Comparison of ENCODE assay signal across 18 cellular contexts in the genomic region with DNA sequence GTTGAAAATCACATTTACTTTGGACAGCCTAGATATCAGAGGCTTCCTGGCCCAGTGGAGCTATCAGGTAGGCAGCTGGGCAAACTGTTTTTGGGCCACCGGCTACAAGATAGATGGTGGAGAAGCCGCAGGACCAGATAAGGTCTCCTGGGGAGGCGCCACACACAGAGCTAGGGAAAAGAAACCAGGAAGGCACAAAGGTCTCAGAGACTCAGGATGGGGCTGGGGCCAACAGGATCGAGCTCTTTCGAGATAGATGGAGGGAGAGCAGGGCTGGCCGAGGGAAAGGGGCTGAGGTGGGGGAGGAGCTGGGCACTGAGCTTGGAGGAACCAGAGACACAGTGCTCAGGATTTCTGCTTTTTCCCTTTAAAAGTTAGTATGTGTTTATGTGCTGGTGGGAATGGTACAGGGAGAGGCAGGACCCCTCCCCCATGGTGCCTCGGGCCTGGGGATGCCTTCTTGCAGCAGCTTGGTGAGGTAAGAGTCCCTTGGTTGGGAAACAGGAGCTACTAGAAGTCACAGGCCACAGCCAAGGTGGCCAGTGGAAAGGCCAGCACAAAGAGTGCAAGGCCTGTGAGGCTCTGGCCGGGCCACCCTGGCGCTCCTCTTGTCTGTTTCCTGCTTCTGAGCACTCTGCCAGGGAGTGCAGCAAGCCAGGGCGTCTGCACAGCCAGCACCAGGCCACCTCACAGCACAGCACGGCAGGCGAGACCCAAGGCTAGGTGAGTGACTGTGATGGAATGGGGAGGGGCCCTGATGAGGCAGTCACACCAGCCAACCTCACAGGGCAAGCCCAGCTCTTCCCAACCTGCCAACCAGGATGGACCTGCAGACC. TPM values are rescaled to one million over a fixed set of nuclear protein-coding genes. Genes with fewer than 3 reads are reported as not detected.
DNase-seq lines count a peak whose midpoint lies in the region; ATAC-seq and TF ChIP-seq lines count a peak whose summit lies in the region.
"Had no signal": no experiment of that assay in that cellular context is flagged by ENCODE, and none has a peak within 500 bp of the region (broad histone marks: within the 10 kb centered on the region; RNA-seq: fewer than 3 reads in every experiment).

No MANE protein-coding gene starts in this region.

- H2AFZ ChIP-seq in osteoblast (ENCODE audit: low read length): no peak overlapping the region

- H3K36me3 ChIP-seq in heart right ventricle: peaks cover 0 to 95% (median 8%) of the 10 kb centered on the region in 9 donors
- peaks cover 72% of the 10 kb centered on the region for H3K36me3 ChIP-seq in osteoblast (ENCODE audit: insufficient read depth, low read length)

- 89 to 92% methylated on average over 12 of the region's 12 CpGs for WGBS in heart right ventricle, 2 donors

- H3K79me2 ChIP-seq in osteoblast (ENCODE audit: insufficient read depth, low read length): no peaks in the 10 kb centered on the region

- H3K9me3 ChIP-seq in heart right ventricle (no peaks in the 10 kb centered on the region), osteoblast (ENCODE audit: low read depth, low read length) (no peaks in the 10 kb centered on the region)
- H3K9me3 ChIP-seq: gastroesophageal sphincter, upper lobe of left lung had no signal

- no peak overlapping the region for H3K4me2 ChIP-seq in osteoblast (ENCODE audit: insufficient read depth, low read length)

- H3K27ac ChIP-seq in heart right ventricle (no peak overlapping the region), coronary artery (no peak overlapping the region), osteoblast (ENCODE audit: low read depth, low read length) (no peak overlapping the region)
- H3K27ac ChIP-seq: upper lobe of left lung had no signal

- H4K20me1 ChIP-seq in osteoblast (ENCODE audit: insufficient read depth, low read length): peaks cover 7% of the 10 kb centered on the region

- no peaks in the 10 kb centered on the region for H3K27me3 ChIP-seq in heart right ventricle
- no peaks in the 10 kb centered on the region for H3K27me3 ChIP-seq in osteoblast (ENCODE audit: insufficient read depth, low read length)
- H3K27me3 ChIP-seq: gastroesophageal sphincter, upper lobe of left lung had no signal

- no peak overlapping the region for H3K4me3 ChIP-seq in heart right ventricle
- H3K4me3 ChIP-seq in coronary artery: no peak overlapping the region
- no peak overlapping the region for H3K4me3 ChIP-seq in osteoblast (ENCODE audit: insufficient read depth, low read length)
- H3K4me3 ChIP-seq: gastroesophageal sphincter, upper lobe of left lung had no signal

- ATAC-seq in heart right ventricle: no peak
- no peak for ATAC-seq in HG03139 (IDR thresholded peaks at IDR 0.05; ENCODE audit: unreplicated experiment)
- ATAC-seq in HG03432 (IDR thresholded peaks at IDR 0.05; ENCODE audit: unreplicated experiment): no peak
- no peak for ATAC-seq in HG02885 (IDR thresholded peaks at IDR 0.05; ENCODE audit: poor library complexity, unreplicated experiment)
- ATAC-seq in HG03460 (IDR thresholded peaks at IDR 0.05; ENCODE audit: unreplicated experiment): no peak
- ATAC-seq: gastroesophageal sphincter had no signal

- intact Hi-C loops in cardiac septum (cut with DNase I) (no loop called here), heart right ventricle (cut with DNase I) (no loop called here)

- peaks cover 0 to 28% (median 13%) of the 10 kb centered on the region in 9 donors for H3K4me1 ChIP-seq in heart right ventricle
- H3K4me1 ChIP-seq in osteoblast (ENCODE audit: insufficient read depth, low read length): peaks cover 21% of the 10 kb centered on the region

- TF ChIP-seq CTCF in heart right ventricle (IDR thresholded peaks at IDR 0.05) (no peak), coronary artery (IDR thresholded peaks at IDR 0.05) (no peak), osteoblast (IDR thresholded peaks at IDR 0.05; ENCODE audit: extremely low read depth, low read depth, low read length) (no peak)

- DNase-seq in cardiac septum (ENCODE audit: low spot score) (peak; percentile 69), heart right ventricle (no peak), coronary artery (ENCODE audit: low spot score) (peak; percentile 54), osteoblast (ENCODE audit: insufficient read length, low spot score, missing footprints) (peak; percentile 73)
- DNase-seq: ACHN; activated naive CD4-positive, alpha-beta T cell treated with anti-CD3 and anti-CD28 coated beads, Interleukin-2, amount 50 U/mL, for 16 hours; CD4-positive, alpha-beta memory T cell; IMR-90; NCI-H1048; NCI-H82; nephron progenitor cell; stimulated activated CD4-positive, alpha-beta T cell treated with anti-CD3 and anti-CD28 coated beads, Interleukin-2, amount 100 ng/mL, for 24 hours had no signal

RNA-seq across cellular contexts. Expression of a gene that starts 11.5 kb away (rescaled TPM):
- 189 TPM for total RNA-seq in cardiac septum
- 100 to 1,000 TPM; 167 to 233 (median 191) TPM for total RNA-seq in heart right ventricle
- polyA plus RNA-seq in heart right ventricle: 100 to 1,000 TPM in 1 of 2 donors, 10 to 100 TPM in 1; 98.5 to 102 TPM
- 72.0 and 87.8 TPM in 2 replicates for total RNA-seq in osteoblast

RNA-seq across cellular contexts. Expression of a gene that starts 53.6 kb away (rescaled TPM):
- 17.1 TPM for total RNA-seq in cardiac septum
- total RNA-seq in heart right ventricle: 10 to 100 TPM; 12.5 to 24.6 (median 15.9) TPM
- 10 to 100 TPM; 14.8 to 24.2 TPM for polyA plus RNA-seq in heart right ventricle
- total RNA-seq in osteoblast: 99.3 and 106 TPM in 2 replicates

Comparison
In these comparisons a context has a peak if more than half of its experiments do, and no peak if none do; other contexts are left out.
1. DNase-seq: peak in cardiac septum (single experiment), coronary artery (single experiment) and osteoblast (single experiment); none in heart right ventricle (0 of 2).